In the genomic region with DNA sequence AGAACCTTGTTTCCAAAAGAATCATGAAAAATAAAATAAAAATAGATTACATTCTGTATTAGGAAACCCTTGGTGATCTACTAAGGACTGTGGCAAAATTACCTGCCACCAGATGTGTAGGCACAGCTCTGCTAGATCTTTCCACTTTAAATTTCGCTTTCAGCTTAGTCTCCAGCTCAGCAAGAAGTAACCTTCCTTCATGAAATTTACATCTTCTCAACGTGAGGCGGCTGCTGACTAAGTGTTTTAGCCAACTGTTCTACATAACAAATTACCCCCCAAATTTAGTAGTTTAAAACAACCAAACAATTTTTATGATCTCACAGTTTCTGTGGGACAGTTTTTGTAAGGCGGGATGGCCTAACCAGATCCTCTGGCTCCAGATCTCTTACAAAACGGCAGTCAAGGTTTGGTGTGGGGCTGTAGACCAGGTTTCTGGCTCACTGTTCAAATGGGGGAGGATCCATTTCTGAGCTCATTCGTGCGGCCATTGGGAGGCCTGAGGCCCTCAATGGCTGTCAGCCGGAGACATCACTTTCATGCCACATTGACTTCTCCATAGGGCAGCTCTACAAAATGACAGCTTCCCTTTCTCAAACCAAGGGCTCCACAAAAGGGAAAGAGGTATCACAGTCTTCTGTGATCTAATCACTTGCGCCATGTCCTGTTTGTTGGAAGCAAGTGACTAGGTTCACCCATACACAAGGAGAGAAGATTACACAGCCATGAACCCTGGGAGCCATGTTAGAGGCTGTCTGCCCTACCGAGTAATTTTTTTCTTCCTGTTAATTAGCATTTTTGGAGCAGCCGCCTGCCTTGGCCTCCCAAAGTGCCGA, we compare ENCODE assay signal across 1 cellular context.
TF ChIP-seq lines count a peak whose summit lies in the region.

No MANE protein-coding gene starts in this region.

TF ChIP-seq in SK-N-SH treated with all-trans-retinoic acid at 6 μM for 48 hours, 23 proteins besides CTCF, POLR2A, EP300 and RAD21 (continued from another document):
- TF ChIP-seq ZC3H10 (CRISPR knock-in tag; IDR thresholded peaks at IDR 0.05) (no peak), ISL1 (CRISPR knock-in tag; IDR thresholded peaks at IDR 0.05) (no peak), SNAI2 (CRISPR knock-in tag; IDR thresholded peaks at IDR 0.05) (no peak), ZFP3 (CRISPR knock-in tag; IDR thresholded peaks at IDR 0.05) (no peak), ESRRG (CRISPR knock-in tag; IDR thresholded peaks at IDR 0.05) (no peak), ZNF565 (CRISPR knock-in tag; conservative IDR thresholded peaks at IDR 0.05; ENCODE audit: low read depth) (no peak), TCF4 (CRISPR knock-in tag; IDR thresholded peaks at IDR 0.05; ENCODE audit: borderline replicate concordance) (no peak), ZFP30 (CRISPR knock-in tag; IDR thresholded peaks at IDR 0.05) (no peak), RARB (CRISPR knock-in tag; IDR thresholded peaks at IDR 0.05) (no peak), TSHZ2 (CRISPR knock-in tag; IDR thresholded peaks at IDR 0.05) (no peak), PPARA (CRISPR knock-in tag; IDR thresholded peaks at IDR 0.05; ENCODE audit: borderline replicate concordance) (no peak)
TF ChIP-seq in SK-N-SH treated with all-trans-retinoic acid at 6 μM for 48 hours: peak in this region for 0.
